In the genomic region with DNA sequence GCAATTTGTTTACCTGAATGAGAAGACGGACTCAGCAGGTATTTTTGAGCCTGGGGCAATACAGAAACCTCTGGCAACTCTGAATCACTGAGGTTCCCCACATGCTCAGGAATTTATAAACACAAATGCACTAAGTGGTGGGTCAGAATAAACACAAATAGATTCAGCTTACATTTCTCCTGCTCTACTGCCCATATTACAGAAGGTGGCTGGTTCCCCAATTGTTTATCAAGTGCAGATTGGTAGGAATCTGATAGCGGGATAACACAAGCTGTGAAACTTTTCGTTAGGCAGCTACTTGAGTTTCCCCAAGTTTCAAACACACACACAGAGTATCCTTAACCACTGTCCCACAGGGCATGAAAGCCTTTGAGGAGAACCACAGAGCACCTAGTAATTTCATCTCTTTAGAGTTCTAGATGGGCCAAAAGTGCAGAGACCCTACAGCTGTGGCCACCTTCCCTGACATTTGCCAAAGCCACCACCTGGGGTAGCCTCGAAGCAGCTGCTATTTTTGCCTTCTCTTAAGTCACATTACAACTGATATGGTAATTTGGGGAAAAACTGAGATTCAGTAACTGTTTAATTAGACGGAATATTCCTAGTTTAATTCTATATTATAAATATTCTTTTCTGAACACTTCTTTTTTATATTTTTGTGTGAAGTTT, we compare ENCODE assay signal across 28 cellular contexts.
"Had no signal": no experiment of that assay in that cellular context is flagged by ENCODE, and none has a peak within 500 bp of the region (broad histone marks: within the 10 kb centered on the region; RNA-seq: fewer than 3 reads in every experiment).

No MANE protein-coding gene starts in this region.

- H3K27ac ChIP-seq: HL-60, KMS-11, RWPE1 had no signal

- H3K27me3 Mint-ChIP-seq: IgD-negative memory B cell, T-cell had no signal

- ATAC-seq: K562, Panc1, PC-3, T-cell had no signal

- H3K4me3 ChIP-seq: K562 had no signal

- DNase-seq: Kasumi-1; MV-4-11; NCI-H1048; NCI-H1105; NCI-H1417; NCI-H146; NCI-H1694 treated with DMSO at 0.1 percent for 48 hours; NCI-H1930; NCI-H2081; NCI-H2107; NCI-H226; NCI-H446; NCI-H510A; NCI-H524 treated with DMSO at 0.1 percent for 48 hours; NCI-H69; NCI-H774; NK-92 treated with Interleukin-12 subunit alpha and Interleukin-12 subunit beta, amount 100 ng/mL, for 24 hours; PC-3; SHP77; SK-N-SH; SW 1271; T-cell had no signal

- H3K4me3 Mint-ChIP-seq: IgD-negative memory B cell, T-cell had no signal

- H3K9ac ChIP-seq: KMS-11, SK-N-SH had no signal

- H3K9me3 ChIP-seq: SK-N-SH had no signal

- H3K36me3 Mint-ChIP-seq: IgD-negative memory B cell, T-cell had no signal

- H3K4me1 Mint-ChIP-seq: T-cell had no signal

- H3K4me2 ChIP-seq: KMS-11, SK-N-SH had no signal

- H3K27ac Mint-ChIP-seq: IgD-negative memory B cell, T-cell had no signal

- H3K9me2 ChIP-seq: SK-N-SH had no signal
